In the genomic region with DNA sequence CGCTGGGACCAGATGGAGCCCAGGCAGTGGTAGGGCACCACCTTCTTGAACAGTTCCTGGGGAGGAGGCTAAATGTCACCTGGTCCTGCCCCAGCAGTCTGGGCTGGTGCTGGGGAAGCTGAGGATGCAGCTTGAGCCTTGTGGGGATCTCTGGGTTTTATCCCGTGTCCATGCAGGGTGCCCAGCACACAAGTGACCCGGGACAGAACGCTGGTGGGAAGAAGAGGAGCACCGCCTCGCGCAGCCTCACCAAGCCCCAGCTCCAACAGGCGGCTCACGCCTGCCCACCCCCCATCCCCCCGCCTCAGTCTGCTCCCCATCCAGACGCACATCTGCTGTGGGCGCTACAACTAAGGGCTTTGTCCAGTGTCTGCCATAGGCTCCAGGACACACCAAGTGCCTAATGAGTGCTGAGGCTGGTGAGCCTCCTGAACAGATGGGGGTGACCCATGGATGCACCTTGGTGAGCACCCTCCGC, we compare ENCODE assay signal across 21 cellular contexts. TPM values are rescaled to one million over a fixed set of nuclear protein-coding genes. Genes with fewer than 3 reads are reported as not detected.
DNase-seq lines count a peak whose midpoint lies in the region; ATAC-seq, FAIRE-seq and TF ChIP-seq lines count a peak whose summit lies in the region.
"Had no signal": no experiment of that assay in that cellular context is flagged by ENCODE, and none has a peak within 500 bp of the region (broad histone marks: within the 10 kb centered on the region; RNA-seq: fewer than 3 reads in every experiment).

No MANE protein-coding gene starts in this region.

- intact Hi-C loops in esophagus muscularis mucosa (cut with DNase I), result loop anchor here (10.0 kb wide), 1 partner anchor 228 kb away; a partner anchor contains a TSS

- no peak for TF ChIP-seq POLR2A in esophagus muscularis mucosa (IDR thresholded peaks at IDR 0.05; ENCODE audit: low read depth)

- H3K27me3 ChIP-seq in esophagus muscularis mucosa, result no peaks in the 10 kb centered on the region
- H3K27me3 ChIP-seq: MG63 had no signal

- 88% methylated on average over 10 of the region's 13 CpGs for WGBS in esophagus muscularis mucosa

- peak overlapping the region; percentile 36 for H3K27ac Mint-ChIP-seq in central memory CD8-positive, alpha-beta T cell (ENCODE audit: low read depth)
- H3K27ac Mint-ChIP-seq in natural killer cell treated with Interleukin-12 subunit alpha and Interleukin-12 subunit beta and Interleukin-15 and Interleukin-18, amount 100 ng/mL, for 72 hours, result no peak overlapping the region
- H3K27ac Mint-ChIP-seq in effector memory CD8-positive, alpha-beta T cell, result peak overlapping the region in 1 of 2 donors; percentile 97
- H3K27ac Mint-ChIP-seq: HFFc6 had no signal

- H3K36me3 Mint-ChIP-seq in central memory CD8-positive, alpha-beta T cell (ENCODE audit: insufficient read depth), result peaks cover 41% of the 10 kb centered on the region
- no peaks in the 10 kb centered on the region for H3K36me3 Mint-ChIP-seq in natural killer cell treated with Interleukin-12 subunit alpha and Interleukin-12 subunit beta and Interleukin-15 and Interleukin-18, amount 100 ng/mL, for 72 hours
- peaks cover 92% of the 10 kb centered on the region for H3K36me3 Mint-ChIP-seq in effector memory CD8-positive, alpha-beta T cell (ENCODE audit: insufficient read depth)

- no peak overlapping the region for H3K4me3 ChIP-seq in esophagus muscularis mucosa
- H3K4me3 ChIP-seq: MG63, PC-9 had no signal

- H3K36me3 ChIP-seq in esophagus muscularis mucosa, result peaks cover 60 to 99% (median 94%) of the 10 kb centered on the region in 4 donors

- FAIRE-seq in frontal cortex (lab: Jason Lieb, UNC), result no peak
- FAIRE-seq: H1 had no signal

- no peak for TF ChIP-seq CTCF in esophagus muscularis mucosa (IDR thresholded peaks at IDR 0.05)

- no peak for TF ChIP-seq EP300 in esophagus muscularis mucosa (IDR thresholded peaks at IDR 0.05)

- no peak overlapping the region for H3K4me3 Mint-ChIP-seq in central memory CD8-positive, alpha-beta T cell
- no peak overlapping the region for H3K4me3 Mint-ChIP-seq in natural killer cell treated with Interleukin-12 subunit alpha and Interleukin-12 subunit beta and Interleukin-15 and Interleukin-18, amount 100 ng/mL, for 72 hours
- no peak overlapping the region for H3K4me3 Mint-ChIP-seq in effector memory CD8-positive, alpha-beta T cell
- H3K4me3 Mint-ChIP-seq: CD14-positive monocyte, HFFc6 had no signal

- peaks cover 8% of the 10 kb centered on the region for H3K4me1 Mint-ChIP-seq in central memory CD8-positive, alpha-beta T cell
- H3K4me1 Mint-ChIP-seq in natural killer cell treated with Interleukin-12 subunit alpha and Interleukin-12 subunit beta and Interleukin-15 and Interleukin-18, amount 100 ng/mL, for 72 hours (ENCODE audit: low read depth in 2 of 2), result peaks cover 11 to 17% of the 10 kb centered on the region in 2 donors
- peaks cover 5 to 14% of the 10 kb centered on the region in 2 donors for H3K4me1 Mint-ChIP-seq in effector memory CD8-positive, alpha-beta T cell (ENCODE audit: low read depth in 2 of 2)

- H3K27ac ChIP-seq in temporal lobe (ENCODE audit: low read depth, low read length), result peak overlapping the region; percentile 57
- no peak overlapping the region for H3K27ac ChIP-seq in esophagus muscularis mucosa (replicated peaks in 1 of 4)
- H3K27ac ChIP-seq: KMS-11, PC-9 had no signal

- H3K9me3 Mint-ChIP-seq in central memory CD8-positive, alpha-beta T cell, result no peaks in the 10 kb centered on the region
- H3K9me3 Mint-ChIP-seq in natural killer cell treated with Interleukin-12 subunit alpha and Interleukin-12 subunit beta and Interleukin-15 and Interleukin-18, amount 100 ng/mL, for 72 hours, result no peaks in the 10 kb centered on the region
- no peaks in the 10 kb centered on the region for H3K9me3 Mint-ChIP-seq in effector memory CD8-positive, alpha-beta T cell
- H3K9me3 Mint-ChIP-seq: HFFc6 had no signal

- no peaks in the 10 kb centered on the region for H3K9me3 ChIP-seq in esophagus muscularis mucosa
- H3K9me3 ChIP-seq: MG63 had no signal

- DNase-seq in activated effector memory CD4-positive, alpha-beta T cell treated with anti-CD3 and anti-CD28 coated beads, Interleukin-2, amount 50 U/mL, for 16 hours, result peak; percentile 52
- no peak for DNase-seq in activated effector memory CD4-positive, alpha-beta T cell treated with Interleukin-2 at 50 U/mL for 16 hours
- no peak for DNase-seq in central memory CD8-positive, alpha-beta T cell (ENCODE audit: low spot score in 2 of 2)
- DNase-seq in natural killer cell treated with Interleukin-12 subunit alpha and Interleukin-12 subunit beta and Interleukin-15 and Interleukin-18, amount 100 ng/mL, for 72 hours (ENCODE audit: low spot score), result peak; percentile 31
- DNase-seq in esophagus muscularis mucosa (ENCODE audit: extremely low spot score), result no peak
- no peak for DNase-seq in effector memory CD8-positive, alpha-beta T cell
- DNase-seq in frontal cortex (ENCODE audit: low spot score in 2 of 2), result no peak
- DNase-seq: COR-L47, DMS153, HFFc6, MG63, NCI-H187 treated with DMSO at 0.1 percent for 48 hours, NCI-H2171, NCI-H446 treated with DMSO at 0.1 percent for 48 hours, NCI-H774, PC-9, SHP77 had no signal

- no peaks in the 10 kb centered on the region for H3K27me3 Mint-ChIP-seq in central memory CD8-positive, alpha-beta T cell
- no peaks in the 10 kb centered on the region for H3K27me3 Mint-ChIP-seq in natural killer cell treated with Interleukin-12 subunit alpha and Interleukin-12 subunit beta and Interleukin-15 and Interleukin-18, amount 100 ng/mL, for 72 hours
- no peaks in the 10 kb centered on the region for H3K27me3 Mint-ChIP-seq in effector memory CD8-positive, alpha-beta T cell

- H3K4me1 ChIP-seq in esophagus muscularis mucosa, result peaks cover 3 to 13% (median 10%) of the 10 kb centered on the region in 4 donors

- no peak for ATAC-seq in central memory CD8-positive, alpha-beta T cell (replicated peaks; ENCODE audit: extremely low read depth, poor library complexity, severe bottlenecking)
- ATAC-seq in natural killer cell treated with Interleukin-12 subunit alpha and Interleukin-12 subunit beta and Interleukin-15 and Interleukin-18, amount 100 ng/mL, for 72 hours, result no peak
- ATAC-seq in effector memory CD8-positive, alpha-beta T cell (replicated peaks), result no peak

RNA-seq across cellular contexts. Expression of a gene that starts 13.8 kb away (rescaled TPM):
- 100 to 1,000 TPM; 138 to 159 TPM for total RNA-seq in natural killer cell treated with Interleukin-12 subunit alpha and Interleukin-12 subunit beta and Interleukin-15 and Interleukin-18, amount 100 ng/mL, for 72 hours
- total RNA-seq in temporal lobe (92.0 TPM), esophagus muscularis mucosa (10 to 100 TPM; 48.6 to 67.4 (median 54.8) TPM), frontal cortex (79.9 TPM)

RNA-seq across cellular contexts. Expression of a gene that starts 45.5 kb away (rescaled TPM):
- 1 to 10 TPM in 1 of 2 donors, under 1 TPM in 1; 0.95 to 2.1 TPM for total RNA-seq in natural killer cell treated with Interleukin-12 subunit alpha and Interleukin-12 subunit beta and Interleukin-15 and Interleukin-18, amount 100 ng/mL, for 72 hours
- 0.49 TPM for total RNA-seq in temporal lobe
- under 1 TPM; 0.17 to 0.42 (median 0.21) TPM for total RNA-seq in esophagus muscularis mucosa
- total RNA-seq in frontal cortex, result 0.41 TPM

RNA-seq across cellular contexts. Expression of a gene that starts 56.4 kb away (rescaled TPM):
- total RNA-seq in natural killer cell treated with Interleukin-12 subunit alpha and Interleukin-12 subunit beta and Interleukin-15 and Interleukin-18, amount 100 ng/mL, for 72 hours, result 1 to 10 TPM; 4.1 to 7.2 TPM
- total RNA-seq in temporal lobe (1.5 TPM), esophagus muscularis mucosa (10 to 100 TPM; 15.9 to 19.1 (median 17.5) TPM), frontal cortex (2.0 TPM)

Comparison
In these comparisons a context has a peak if more than half of its experiments do, and no peak if none do; other contexts are left out.
1. DNase-seq: peak in activated effector memory CD4-positive, alpha-beta T cell treated with anti-CD3 and anti-CD28 coated beads, Interleukin-2, amount 50 U/mL, for 16 hours (single experiment) and natural killer cell treated with Interleukin-12 subunit alpha and Interleukin-12 subunit beta and Interleukin-15 and Interleukin-18, amount 100 ng/mL, for 72 hours (single experiment); none in activated effector memory CD4-positive, alpha-beta T cell treated with Interleukin-2 at 50 U/mL for 16 hours (single experiment), central memory CD8-positive, alpha-beta T cell (0 of 2), esophagus muscularis mucosa (single experiment), effector memory CD8-positive, alpha-beta T cell (0 of 3) and frontal cortex (0 of 2).